Comparison of ENCODE assay signal across 9 cellular contexts in the genomic region with DNA sequence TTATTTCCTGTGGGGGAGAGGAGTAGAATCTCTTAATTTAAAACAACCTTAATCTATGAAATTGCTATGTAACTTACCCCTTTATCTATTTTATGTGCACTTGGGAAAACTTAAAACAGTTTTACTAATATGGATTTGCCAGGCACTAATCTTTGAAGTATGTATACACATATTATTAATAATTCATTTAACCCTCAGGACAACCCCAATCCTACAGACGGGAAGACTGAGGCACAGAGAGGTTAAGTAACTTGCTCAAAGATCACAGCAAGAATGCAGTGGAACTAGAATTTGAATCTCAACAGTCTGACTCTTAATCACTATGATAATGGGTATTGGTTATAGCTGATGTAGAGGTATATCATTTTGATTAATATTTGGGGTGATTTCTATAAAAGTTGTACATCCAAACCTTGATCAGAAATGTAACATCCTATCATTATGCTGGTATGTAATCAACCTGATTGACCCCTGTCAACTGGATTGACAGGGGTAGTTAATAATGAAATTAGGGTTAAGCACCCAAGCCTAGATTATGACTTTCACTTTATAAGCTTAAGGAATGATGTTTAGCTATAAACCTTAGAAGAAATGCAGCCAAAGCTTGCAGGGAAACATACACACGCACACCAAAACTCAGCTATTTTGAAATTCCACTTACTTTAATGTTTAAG. TPM values are rescaled to one million over a fixed set of nuclear protein-coding genes. Genes with fewer than 3 reads are reported as not detected.
DNase-seq lines count a peak whose midpoint lies in the region; TF ChIP-seq lines count a peak whose summit lies in the region.
"Had no signal": no experiment of that assay in that cellular context is flagged by ENCODE, and none has a peak within 500 bp of the region (broad histone marks: within the 10 kb centered on the region; RNA-seq: fewer than 3 reads in every experiment).

No MANE protein-coding gene starts in this region.

- CTCF ChIA-PET in activated CD4-positive, alpha-beta T cell treated with anti-CD3 and anti-CD28 coated beads, Interleukin-2, amount 10 ng/mL, durations not matched to agents 7 days and 5 days (lab: Charles Lee), result interaction anchor here (0.7 to 4.0 kb wide), 10 partner anchors 12 to 216 kb away, joined by 3 to 56 read pairs (median 12); no protein-coding TSS in a partner anchor

- intact Hi-C loops in activated T-helper 1 cell treated with anti-CD3 and anti-CD28 coated beads, Interleukin-12 subunit alpha, Interleukin-12 subunit beta, Interleukin-2, Interleukin-4 antibody, amounts not matched to agents 30 ng/mL and 10 ng/mL and 1 ng/mL, durations not matched to agents 14 hours and 24 hours and 36 hours (cut with micrococcal nuclease), result loop anchor here (5.0 to 10.0 kb wide), 2 partner anchors 353 to 391 kb away; a partner anchor contains a TSS

- WGBS in suprapubic skin, result 52% methylated on average over 2 of the region's 2 CpGs

- H3K4me1 Mint-ChIP-seq in activated CD4-positive, alpha-beta T cell treated with anti-CD3 and anti-CD28 coated beads, Interleukin-2, amount 10 ng/mL, durations not matched to agents 7 days and 5 days, result peaks cover 13% of the 10 kb centered on the region
- H3K4me1 Mint-ChIP-seq in activated T-helper 1 cell treated with anti-CD3 and anti-CD28 coated beads, Interleukin-12 subunit alpha, Interleukin-12 subunit beta, Interleukin-2, Interleukin-4 antibody, amounts not matched to agents 30 ng/mL and 10 ng/mL and 1 ng/mL, durations not matched to agents 14 hours and 24 hours and 36 hours (ENCODE audit: low read depth), result peaks cover 15% of the 10 kb centered on the region

- no peak for TF ChIP-seq EP300 in suprapubic skin (IDR thresholded peaks at IDR 0.05)

- H3K27me3 ChIP-seq in iPS-20b (ENCODE audit: insufficient read depth, low read length) (peaks cover 18% of the 10 kb centered on the region; the same call in 1 of the 2 replicates), suprapubic skin (no peaks in the 10 kb centered on the region)

- no peak for TF ChIP-seq CTCF in suprapubic skin (IDR thresholded peaks at IDR 0.05)

- no peak for DNase-seq in activated CD4-positive, alpha-beta T cell treated with anti-CD3 and anti-CD28 coated beads, Interleukin-2, amount 10 ng/mL, durations not matched to agents 7 days and 5 days
- DNase-seq in activated CD4-positive, alpha-beta T cell treated with anti-CD3 and anti-CD28 coated beads, Interleukin-2, amount 50 U/mL, for 4 hours, result no peak
- DNase-seq in activated T-helper 1 cell treated with anti-CD3 and anti-CD28 coated beads, Interleukin-12 subunit alpha, Interleukin-12 subunit beta, Interleukin-2, Interleukin-4 antibody, amounts not matched to agents 30 ng/mL and 10 ng/mL and 1 ng/mL, durations not matched to agents 14 hours and 24 hours and 36 hours (ENCODE audit: low spot score), result no peak
- DNase-seq in suprapubic skin (ENCODE audit: low spot score in 2 of 2) (no peak), dermis blood vessel endothelial cell (no peak)
- DNase-seq in effector CD4-positive, alpha-beta T cell, result no peak
- DNase-seq in activated effector memory CD4-positive, alpha-beta T cell treated with Interleukin-2 at 50 U/mL for 16 hours, result no peak

- no peak overlapping the region for H3K27ac Mint-ChIP-seq in activated CD4-positive, alpha-beta T cell treated with anti-CD3 and anti-CD28 coated beads, Interleukin-2, amount 10 ng/mL, durations not matched to agents 7 days and 5 days
- H3K27ac Mint-ChIP-seq in activated T-helper 1 cell treated with anti-CD3 and anti-CD28 coated beads, Interleukin-12 subunit alpha, Interleukin-12 subunit beta, Interleukin-2, Interleukin-4 antibody, amounts not matched to agents 30 ng/mL and 10 ng/mL and 1 ng/mL, durations not matched to agents 14 hours and 24 hours and 36 hours, result no peak overlapping the region

- no peak overlapping the region for H3K27ac ChIP-seq in iPS-20b (ENCODE audit: low read length)
- peak overlapping the region; percentile 99 for H3K27ac ChIP-seq in suprapubic skin
- H3K27ac ChIP-seq: HL-60 had no signal

- no peaks in the 10 kb centered on the region for H3K36me3 Mint-ChIP-seq in activated CD4-positive, alpha-beta T cell treated with anti-CD3 and anti-CD28 coated beads, Interleukin-2, amount 10 ng/mL, durations not matched to agents 7 days and 5 days (ENCODE audit: low read depth)
- no peaks in the 10 kb centered on the region for H3K36me3 Mint-ChIP-seq in activated T-helper 1 cell treated with anti-CD3 and anti-CD28 coated beads, Interleukin-12 subunit alpha, Interleukin-12 subunit beta, Interleukin-2, Interleukin-4 antibody, amounts not matched to agents 30 ng/mL and 10 ng/mL and 1 ng/mL, durations not matched to agents 14 hours and 24 hours and 36 hours (ENCODE audit: low read depth)

- H3K9me3 Mint-ChIP-seq in activated CD4-positive, alpha-beta T cell treated with anti-CD3 and anti-CD28 coated beads, Interleukin-2, amount 10 ng/mL, durations not matched to agents 7 days and 5 days, result no peaks in the 10 kb centered on the region
- H3K9me3 Mint-ChIP-seq in activated T-helper 1 cell treated with anti-CD3 and anti-CD28 coated beads, Interleukin-12 subunit alpha, Interleukin-12 subunit beta, Interleukin-2, Interleukin-4 antibody, amounts not matched to agents 30 ng/mL and 10 ng/mL and 1 ng/mL, durations not matched to agents 14 hours and 24 hours and 36 hours, result no peaks in the 10 kb centered on the region

- H3K9me3 ChIP-seq in iPS-20b (ENCODE audit: insufficient read depth, low read depth, low read length) (no peaks in the 10 kb centered on the region), suprapubic skin (no peaks in the 10 kb centered on the region)

- peak overlapping the region; percentile 79 for H3K4me3 ChIP-seq in iPS-20b (ENCODE audit: low read length)
- peak overlapping the region; percentile 97 for H3K4me3 ChIP-seq in suprapubic skin

- H3K4me1 ChIP-seq in iPS-20b (ENCODE audit: insufficient read depth, low read length), result peaks cover 7% of the 10 kb centered on the region; the same call in 1 of the 2 replicates
- peaks cover 46% of the 10 kb centered on the region for H3K4me1 ChIP-seq in suprapubic skin

- no peak for TF ChIP-seq POLR2A in suprapubic skin (IDR thresholded peaks at IDR 0.05)

- POLR2A ChIA-PET in activated CD4-positive, alpha-beta T cell treated with anti-CD3 and anti-CD28 coated beads, Interleukin-2, amount 10 ng/mL, durations not matched to agents 7 days and 5 days (lab: Charles Lee), result no interaction called here

- peak overlapping the region; percentile 68; the same call in 1 of the 2 replicates for H3K9ac ChIP-seq in iPS-20b (ENCODE audit: low read depth, low read length)

- peaks cover 30% of the 10 kb centered on the region for H3K27me3 Mint-ChIP-seq in activated CD4-positive, alpha-beta T cell treated with anti-CD3 and anti-CD28 coated beads, Interleukin-2, amount 10 ng/mL, durations not matched to agents 7 days and 5 days
- peaks cover 15% of the 10 kb centered on the region for H3K27me3 Mint-ChIP-seq in activated T-helper 1 cell treated with anti-CD3 and anti-CD28 coated beads, Interleukin-12 subunit alpha, Interleukin-12 subunit beta, Interleukin-2, Interleukin-4 antibody, amounts not matched to agents 30 ng/mL and 10 ng/mL and 1 ng/mL, durations not matched to agents 14 hours and 24 hours and 36 hours (ENCODE audit: insufficient read depth)

- H3K36me3 ChIP-seq in iPS-20b (ENCODE audit: insufficient read depth, low read depth, low read length) (no peaks in the 10 kb centered on the region), suprapubic skin (no peaks in the 10 kb centered on the region)

- peak overlapping the region; percentile 81 for H3K4me3 Mint-ChIP-seq in activated CD4-positive, alpha-beta T cell treated with anti-CD3 and anti-CD28 coated beads, Interleukin-2, amount 10 ng/mL, durations not matched to agents 7 days and 5 days
- H3K4me3 Mint-ChIP-seq in activated T-helper 1 cell treated with anti-CD3 and anti-CD28 coated beads, Interleukin-12 subunit alpha, Interleukin-12 subunit beta, Interleukin-2, Interleukin-4 antibody, amounts not matched to agents 30 ng/mL and 10 ng/mL and 1 ng/mL, durations not matched to agents 14 hours and 24 hours and 36 hours, result peak overlapping the region; percentile 92

RNA-seq across cellular contexts. Expression of a gene that starts 1.6 kb away (rescaled TPM):
- total RNA-seq in activated CD4-positive, alpha-beta T cell treated with anti-CD3 and anti-CD28 coated beads, Interleukin-2, amount 10 ng/mL, durations not matched to agents 7 days and 5 days, result 1 to 10 TPM; 2.0 to 2.2 TPM
- total RNA-seq in activated T-helper 1 cell treated with anti-CD3 and anti-CD28 coated beads, Interleukin-12 subunit alpha, Interleukin-12 subunit beta, Interleukin-2, Interleukin-4 antibody, amounts not matched to agents 30 ng/mL and 10 ng/mL and 1 ng/mL, durations not matched to agents 14 hours and 24 hours and 36 hours, result 12.1 and 13.2 TPM in 2 replicates
- total RNA-seq in suprapubic skin, result 10 to 100 TPM; 70.5 to 92.3 (median 72.7) TPM
- 48.8 and 64.4 TPM in 2 replicates for total RNA-seq in dermis blood vessel endothelial cell

RNA-seq across cellular contexts. Expression of a gene that starts 52.6 kb away (rescaled TPM):
- under 1 TPM; 0.17 to 0.58 TPM for total RNA-seq in activated CD4-positive, alpha-beta T cell treated with anti-CD3 and anti-CD28 coated beads, Interleukin-2, amount 10 ng/mL, durations not matched to agents 7 days and 5 days
- total RNA-seq in activated T-helper 1 cell treated with anti-CD3 and anti-CD28 coated beads, Interleukin-12 subunit alpha, Interleukin-12 subunit beta, Interleukin-2, Interleukin-4 antibody, amounts not matched to agents 30 ng/mL and 10 ng/mL and 1 ng/mL, durations not matched to agents 14 hours and 24 hours and 36 hours, result 0.57 and 1.0 TPM in 2 replicates
- total RNA-seq in suprapubic skin (10 to 100 TPM; 17.7 to 31.3 (median 30.3) TPM), dermis blood vessel endothelial cell (36.2 and 42.4 TPM in 2 replicates)
